ENCODE assay signal across 27 cellular contexts in the genomic region with DNA sequence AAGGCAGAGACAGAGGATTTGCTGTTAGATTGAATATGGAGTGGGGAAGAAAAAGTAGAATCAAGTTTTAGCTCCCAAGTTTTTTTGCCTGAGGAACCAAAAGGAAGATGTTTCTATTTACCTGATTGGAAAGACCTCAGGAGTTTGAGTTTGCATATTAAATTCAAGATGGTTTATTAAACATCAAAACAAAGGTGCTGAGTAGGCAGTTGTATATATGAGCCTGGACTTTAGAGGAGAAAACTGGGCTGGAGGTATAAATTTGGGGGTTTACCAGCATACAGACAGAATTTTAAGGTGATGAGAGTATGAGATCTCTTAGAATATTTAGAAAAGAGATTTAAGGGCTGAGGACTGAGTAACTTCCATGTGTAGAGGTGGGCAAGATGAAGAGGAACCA. TPM values are rescaled to one million over a fixed set of nuclear protein-coding genes. Genes with fewer than 3 reads are reported as not detected.
DNase-seq lines count a peak whose midpoint lies in the region; ATAC-seq, FAIRE-seq and TF ChIP-seq lines count a peak whose summit lies in the region.
"Had no signal": no experiment of that assay in that cellular context is flagged by ENCODE, and none has a peak within 500 bp of the region (broad histone marks: within the 10 kb centered on the region; RNA-seq: fewer than 3 reads in every experiment).

No MANE protein-coding gene starts in this region.

- no peak overlapping the region for H3K4me2 ChIP-seq in smooth muscle cell

- no peaks in the 10 kb centered on the region for H3K27me3 ChIP-seq in smooth muscle cell (ENCODE audit: low read depth)
- H3K27me3 ChIP-seq: adrenal gland; BLaER1 treated with 17β-estradiol and CSF1 and Interleukin-3, amounts not matched to agents 10 nM and 100 nM; body of pancreas; heart left ventricle; sigmoid colon had no signal

- H3K36me3 ChIP-seq in smooth muscle cell (ENCODE audit: low read depth) (peaks cover 25% of the 10 kb centered on the region), kidney (ENCODE audit: control insufficient read depth in 1 of 2, insufficient read depth in 2 of 2, low read length in 2 of 2) (peaks cover 0 to 4% of the 10 kb centered on the region in 2 donors)
- H3K36me3 ChIP-seq: prostate gland had no signal

- peaks cover 17 to 36% of the 10 kb centered on the region in 2 donors for H3K36me3 Mint-ChIP-seq in activated naive CD4-positive, alpha-beta T cell treated with anti-CD3 and anti-CD28 coated beads, Interleukin-2, amount 50 U/mL, for 72 hours
- H3K36me3 Mint-ChIP-seq in activated naive CD4-positive, alpha-beta T cell treated with anti-CD3 and anti-CD28 coated beads for 36 hours (ENCODE audit: low read depth), result peaks cover 39% of the 10 kb centered on the region
- peaks cover 17% of the 10 kb centered on the region for H3K36me3 Mint-ChIP-seq in IgD-negative memory B cell
- peaks cover 74% of the 10 kb centered on the region for H3K36me3 Mint-ChIP-seq in activated naive CD8-positive, alpha-beta T cell treated with anti-CD3 and anti-CD28 coated beads, Interleukin-2, amount 50 U/mL, for 24 hours (ENCODE audit: low read depth)
- peaks cover 23% of the 10 kb centered on the region for H3K36me3 Mint-ChIP-seq in natural killer cell treated with Interleukin-12 subunit alpha and Interleukin-12 subunit beta and Interleukin-15 and Interleukin-18, amount 100 ng/mL, for 72 hours

- FAIRE-seq in kidney (lab: Jason Lieb, UNC), result no peak
- FAIRE-seq: D721Med, HTR-8/SVneo, RCC 7860, TTC549 had no signal

- CTCF ChIA-PET in activated naive CD4-positive, alpha-beta T cell treated with anti-CD3 and anti-CD28 coated beads for 36 hours (lab: Charles Lee), result no interaction called here

- no peaks in the 10 kb centered on the region for H4K20me1 ChIP-seq in smooth muscle cell (ENCODE audit: low read depth)

- H3K9ac ChIP-seq in smooth muscle cell (ENCODE audit: low read depth) (no peak overlapping the region), kidney (ENCODE audit: low read length in 2 of 2) (no peak overlapping the region)
- H3K9ac ChIP-seq: BLaER1 treated with 17β-estradiol and CSF1 and Interleukin-3, amounts not matched to agents 10 nM and 100 nM had no signal

- intact Hi-C loops in activated naive CD4-positive, alpha-beta T cell treated with anti-CD3 and anti-CD28 coated beads for 36 hours (cut with micrococcal nuclease), result no loop called here
- intact Hi-C loops in kidney (cut with DNase I), result no loop called here

- H3K4me3 ChIP-seq in smooth muscle cell (no peak overlapping the region), kidney (ENCODE audit: low read length in 2 of 2) (no peak overlapping the region)
- H3K4me3 ChIP-seq: adrenal gland; BLaER1 treated with 17β-estradiol and CSF1 and Interleukin-3, amounts not matched to agents 10 nM and 100 nM; body of pancreas; heart left ventricle; lung; prostate gland; sigmoid colon had no signal

- H3K4me1 Mint-ChIP-seq in activated naive CD4-positive, alpha-beta T cell treated with anti-CD3 and anti-CD28 coated beads for 36 hours (ENCODE audit: low read depth), result peaks cover 10% of the 10 kb centered on the region
- H3K4me1 Mint-ChIP-seq in IgD-negative memory B cell, result peaks cover 6 to 10% (median 7%) of the 10 kb centered on the region in 3 donors
- peaks cover 9% of the 10 kb centered on the region for H3K4me1 Mint-ChIP-seq in activated naive CD8-positive, alpha-beta T cell treated with anti-CD3 and anti-CD28 coated beads, Interleukin-2, amount 50 U/mL, for 24 hours
- H3K4me1 Mint-ChIP-seq in natural killer cell treated with Interleukin-12 subunit alpha and Interleukin-12 subunit beta and Interleukin-15 and Interleukin-18, amount 100 ng/mL, for 72 hours (ENCODE audit: low read depth in 2 of 2), result peaks cover 23 to 25% of the 10 kb centered on the region in 2 donors

- H3K27me3 Mint-ChIP-seq in activated naive CD4-positive, alpha-beta T cell treated with anti-CD3 and anti-CD28 coated beads for 36 hours (ENCODE audit: low read depth), result no peaks in the 10 kb centered on the region
- no peaks in the 10 kb centered on the region for H3K27me3 Mint-ChIP-seq in IgD-negative memory B cell
- H3K27me3 Mint-ChIP-seq in activated naive CD8-positive, alpha-beta T cell treated with anti-CD3 and anti-CD28 coated beads, Interleukin-2, amount 50 U/mL, for 24 hours, result no peaks in the 10 kb centered on the region
- no peaks in the 10 kb centered on the region for H3K27me3 Mint-ChIP-seq in natural killer cell treated with Interleukin-12 subunit alpha and Interleukin-12 subunit beta and Interleukin-15 and Interleukin-18, amount 100 ng/mL, for 72 hours
- H3K27me3 Mint-ChIP-seq: stimulated activated naive B cell treated with anti-CD40 and anti-IgM and Interleukin-4, amounts not matched to agents 10 μg/mL and 1 μg/mL and 100 μg/mL, for 72 hours had no signal

- no peak overlapping the region for H3K4me3 Mint-ChIP-seq in activated naive CD4-positive, alpha-beta T cell treated with anti-CD3 and anti-CD28 coated beads for 36 hours
- no peak overlapping the region for H3K4me3 Mint-ChIP-seq in IgD-negative memory B cell
- no peak overlapping the region for H3K4me3 Mint-ChIP-seq in activated naive CD8-positive, alpha-beta T cell treated with anti-CD3 and anti-CD28 coated beads, Interleukin-2, amount 50 U/mL, for 24 hours
- H3K4me3 Mint-ChIP-seq in natural killer cell treated with Interleukin-12 subunit alpha and Interleukin-12 subunit beta and Interleukin-15 and Interleukin-18, amount 100 ng/mL, for 72 hours, result peak overlapping the region; percentile 38
- H3K4me3 Mint-ChIP-seq: stimulated activated naive B cell treated with anti-CD40 and anti-IgM and Interleukin-4, amounts not matched to agents 10 μg/mL and 1 μg/mL and 100 μg/mL, for 72 hours had no signal

- no peaks in the 10 kb centered on the region for H3K79me2 ChIP-seq in smooth muscle cell (ENCODE audit: low read depth)

- no peak for ATAC-seq in activated naive CD4-positive, alpha-beta T cell treated with anti-CD3 and anti-CD28 coated beads, Interleukin-2, amount 50 U/mL, for 72 hours
- no peak for ATAC-seq in activated naive CD8-positive, alpha-beta T cell treated with anti-CD3 and anti-CD28 coated beads, Interleukin-2, amount 50 U/mL, for 24 hours
- ATAC-seq in natural killer cell treated with Interleukin-12 subunit alpha and Interleukin-12 subunit beta and Interleukin-15 and Interleukin-18, amount 100 ng/mL, for 72 hours, result no peak
- ATAC-seq: body of pancreas; heart left ventricle; stimulated activated naive B cell treated with anti-CD40 and anti-IgM and Interleukin-4, amounts not matched to agents 10 μg/mL and 1 μg/mL and 100 μg/mL, for 72 hours had no signal

- no peaks in the 10 kb centered on the region for H3K9me3 Mint-ChIP-seq in activated naive CD4-positive, alpha-beta T cell treated with anti-CD3 and anti-CD28 coated beads, Interleukin-2, amount 50 U/mL, for 72 hours
- H3K9me3 Mint-ChIP-seq in activated naive CD4-positive, alpha-beta T cell treated with anti-CD3 and anti-CD28 coated beads for 36 hours, result no peaks in the 10 kb centered on the region
- no peaks in the 10 kb centered on the region for H3K9me3 Mint-ChIP-seq in IgD-negative memory B cell
- H3K9me3 Mint-ChIP-seq in activated naive CD8-positive, alpha-beta T cell treated with anti-CD3 and anti-CD28 coated beads, Interleukin-2, amount 50 U/mL, for 24 hours, result no peaks in the 10 kb centered on the region
- peaks cover 5% of the 10 kb centered on the region for H3K9me3 Mint-ChIP-seq in natural killer cell treated with Interleukin-12 subunit alpha and Interleukin-12 subunit beta and Interleukin-15 and Interleukin-18, amount 100 ng/mL, for 72 hours
- H3K9me3 Mint-ChIP-seq: stimulated activated naive B cell treated with anti-CD40 and anti-IgM and Interleukin-4, amounts not matched to agents 10 μg/mL and 1 μg/mL and 100 μg/mL, for 72 hours had no signal

- H3K27ac ChIP-seq in smooth muscle cell (ENCODE audit: low read depth), result no peak overlapping the region
- no peak overlapping the region for H3K27ac ChIP-seq in kidney (ENCODE audit: low read depth in 2 of 2, low read length in 2 of 2)
- H3K27ac ChIP-seq: adrenal gland, body of pancreas, heart left ventricle, prostate gland, sigmoid colon had no signal

- no peak for DNase-seq in activated naive CD4-positive, alpha-beta T cell treated with anti-CD3 and anti-CD28 coated beads, Interleukin-2, amount 50 U/mL, for 72 hours (ENCODE audit: low spot score in 2 of 2)
- no peak for DNase-seq in activated naive CD4-positive, alpha-beta T cell treated with anti-CD3 and anti-CD28 coated beads for 36 hours
- no peak for DNase-seq in activated naive CD8-positive, alpha-beta T cell treated with anti-CD3 and anti-CD28 coated beads, Interleukin-2, amount 50 U/mL, for 24 hours
- DNase-seq in natural killer cell treated with Interleukin-12 subunit alpha and Interleukin-12 subunit beta and Interleukin-15 and Interleukin-18, amount 100 ng/mL, for 72 hours (ENCODE audit: low spot score), result no peak
- DNase-seq in smooth muscle cell (lab: John Stamatoyannopoulos, UW; ENCODE audit: unreplicated experiment) (no peak), kidney (no peak), GM19240 (ENCODE audit: insufficient read length, low spot score) (no peak)
- DNase-seq: activated CD4-positive, CD25-positive, alpha-beta regulatory T cell treated with anti-CD3 and anti-CD28 coated beads, Interleukin-2, amount 50 U/mL, for 72 hours; activated effector memory CD4-positive, alpha-beta T cell treated with Interleukin-2 at 50 U/mL for 16 hours; adrenal gland; body of pancreas; cerebellar nuclear complex; heart left ventricle; NCI-H1436 treated with DMSO at 0.1 percent for 48 hours; NCI-H748 treated with DMSO at 0.1 percent for 48 hours; SIG-M5; sigmoid colon; stimulated activated CD4-positive, alpha-beta T cell treated with anti-CD3 and anti-CD28 coated beads, Interleukin-4, amount 100 ng/mL, for 4 hours; stimulated activated naive B cell treated with anti-CD40 and anti-IgM and Interleukin-4, amounts not matched to agents 10 μg/mL and 1 μg/mL and 100 μg/mL, for 72 hours had no signal

- H2AFZ ChIP-seq in smooth muscle cell (ENCODE audit: low read depth), result no peak overlapping the region

- H3K27ac Mint-ChIP-seq in activated naive CD4-positive, alpha-beta T cell treated with anti-CD3 and anti-CD28 coated beads, Interleukin-2, amount 50 U/mL, for 72 hours, result peak overlapping the region; percentile 19 to 45
- H3K27ac Mint-ChIP-seq in activated naive CD4-positive, alpha-beta T cell treated with anti-CD3 and anti-CD28 coated beads for 36 hours, result no peak overlapping the region
- H3K27ac Mint-ChIP-seq in IgD-negative memory B cell, result peak overlapping the region in 2 of 3 donors; percentile 2 to 88
- H3K27ac Mint-ChIP-seq in activated naive CD8-positive, alpha-beta T cell treated with anti-CD3 and anti-CD28 coated beads, Interleukin-2, amount 50 U/mL, for 24 hours, result peak overlapping the region; percentile 76
- peak overlapping the region; percentile 60 to 85 for H3K27ac Mint-ChIP-seq in natural killer cell treated with Interleukin-12 subunit alpha and Interleukin-12 subunit beta and Interleukin-15 and Interleukin-18, amount 100 ng/mL, for 72 hours

- no peaks in the 10 kb centered on the region for H3F3A ChIP-seq in smooth muscle cell (ENCODE audit: low read depth)

- TF ChIP-seq CTCF in smooth muscle cell (IDR thresholded peaks at IDR 0.05; ENCODE audit: borderline replicate concordance, insufficient read depth, poor library complexity, severe bottlenecking) (no peak), kidney (IDR thresholded peaks at IDR 0.05; ENCODE audit: borderline replicate concordance, extremely low read depth, insufficient read depth) (no peak)

- H3K4me1 ChIP-seq in smooth muscle cell (ENCODE audit: low read depth) (no peaks in the 10 kb centered on the region), kidney (ENCODE audit: control insufficient read depth in 1 of 2, insufficient read depth in 1 of 2, low read depth in 1 of 2, low read length in 2 of 2) (no peaks in the 10 kb centered on the region)
- H3K4me1 ChIP-seq: body of pancreas, prostate gland had no signal

- H3K9me3 ChIP-seq in smooth muscle cell (replicated peaks; ENCODE audit: low read depth) (no peaks in the 10 kb centered on the region), kidney (ENCODE audit: control insufficient read depth in 1 of 2, low read length in 2 of 2) (no peaks in the 10 kb centered on the region)
- H3K9me3 ChIP-seq: adrenal gland, body of pancreas, heart left ventricle, prostate gland, sigmoid colon had no signal

RNA-seq across cellular contexts. Expression of gene GMPS, which starts 38.2 kb away (rescaled TPM):
- 100 to 1,000 TPM; 116 to 122 TPM for total RNA-seq in activated naive CD4-positive, alpha-beta T cell treated with anti-CD3 and anti-CD28 coated beads, Interleukin-2, amount 50 U/mL, for 72 hours
- total RNA-seq in activated naive CD4-positive, alpha-beta T cell treated with anti-CD3 and anti-CD28 coated beads for 36 hours, result 100 to 1,000 TPM; 114 to 123 TPM
- polyA plus RNA-seq in IgD-negative memory B cell (47.1 TPM), smooth muscle cell (57.3 and 64.5 TPM in 2 replicates), kidney (ENCODE audit: insufficient read depth, low read depth, low replicate concordance) (21.1 TPM)
- 100 to 1,000 TPM in 1 of 2 donors, 10 to 100 TPM in 1; 79.5 to 127 TPM for total RNA-seq in natural killer cell treated with Interleukin-12 subunit alpha and Interleukin-12 subunit beta and Interleukin-15 and Interleukin-18, amount 100 ng/mL, for 72 hours
- total RNA-seq in smooth muscle cell (52.1 and 72.9 TPM in 2 replicates), kidney (43.9 TPM)

RNA-seq across cellular contexts. Expression of gene SLC33A1, which starts 54.4 kb away (rescaled TPM):
- 10 to 100 TPM; 23.5 to 25.1 TPM for total RNA-seq in activated naive CD4-positive, alpha-beta T cell treated with anti-CD3 and anti-CD28 coated beads, Interleukin-2, amount 50 U/mL, for 72 hours
- 10 to 100 TPM; 14.7 to 15.2 TPM for total RNA-seq in activated naive CD4-positive, alpha-beta T cell treated with anti-CD3 and anti-CD28 coated beads for 36 hours
- 13.0 TPM for polyA plus RNA-seq in IgD-negative memory B cell
- 10 to 100 TPM; 29.1 to 36.7 TPM for total RNA-seq in natural killer cell treated with Interleukin-12 subunit alpha and Interleukin-12 subunit beta and Interleukin-15 and Interleukin-18, amount 100 ng/mL, for 72 hours
- 34.9 and 44.3 TPM in 2 replicates for total RNA-seq in smooth muscle cell
- 16.4 and 17.5 TPM in 2 replicates for polyA plus RNA-seq in smooth muscle cell
- 36.8 TPM for total RNA-seq in kidney
- 16.1 TPM for polyA plus RNA-seq in kidney (ENCODE audit: insufficient read depth, low read depth, low replicate concordance)
